In the genomic region with DNA sequence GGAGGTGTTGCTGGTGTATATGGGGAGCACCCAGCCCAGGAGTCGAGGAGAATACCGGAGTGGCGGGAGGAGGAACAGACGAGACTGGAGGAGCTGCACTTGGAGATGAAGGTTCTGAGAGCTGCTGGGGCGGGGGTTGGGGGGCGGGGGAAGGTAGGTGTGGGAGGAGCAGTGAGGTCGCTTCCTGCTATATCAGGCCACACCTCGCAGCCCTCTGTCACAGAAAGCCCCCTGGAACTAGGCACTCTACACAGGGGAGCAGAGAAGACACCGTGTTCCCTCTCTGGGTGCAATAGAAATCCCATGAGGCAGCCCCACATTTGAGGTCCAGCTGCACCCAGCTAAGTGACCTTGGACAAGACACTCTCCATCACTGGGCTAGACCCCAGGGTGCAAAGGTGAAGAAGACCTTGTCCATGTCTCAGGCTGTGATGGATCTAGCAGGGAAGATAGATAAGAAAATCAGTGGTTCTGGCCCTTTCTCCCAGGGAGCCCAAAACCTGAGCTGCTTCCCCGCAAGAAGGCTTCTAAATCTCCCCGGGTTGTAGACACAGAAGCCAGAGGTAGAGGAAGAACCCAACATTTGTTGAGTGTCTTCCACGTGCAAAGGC, we compare ENCODE assay signal across 13 cellular contexts.
DNase-seq lines count a peak whose midpoint lies in the region; ATAC-seq, FAIRE-seq and TF ChIP-seq lines count a peak whose summit lies in the region.
"Had no signal": no experiment of that assay in that cellular context is flagged by ENCODE, and none has a peak within 500 bp of the region (broad histone marks: within the 10 kb centered on the region; RNA-seq: fewer than 3 reads in every experiment).

No MANE protein-coding gene starts in this region.

- peak overlapping the region; percentile 47 for H2AK9ac ChIP-seq in IMR-90 (replicated peaks; ENCODE audit: low read depth, low read length, poor library complexity)

- H4K8ac ChIP-seq in IMR-90 (ENCODE audit: low read depth in 2 of 2, low read length in 2 of 2), result no peak overlapping the region
- no peak overlapping the region for H4K8ac ChIP-seq in neuronal stem cell (ENCODE audit: low read depth, low read length)

- no peak overlapping the region for H3K27ac Mint-ChIP-seq in activated naive CD8-positive, alpha-beta T cell treated with anti-CD3 and anti-CD28 coated beads, Interleukin-2, amount 50 U/mL, for 24 hours

- no peak overlapping the region for H3K27ac ChIP-seq in IMR-90 (ENCODE audit: insufficient read depth, low read length)
- H3K27ac ChIP-seq in neuronal stem cell (replicated peaks; ENCODE audit: low read length), result no peak overlapping the region
- no peak overlapping the region for H3K27ac ChIP-seq in A673 (ENCODE audit: low read depth, low read length, poor library complexity, severe bottlenecking)
- no peak overlapping the region for H3K27ac ChIP-seq in kidney (ENCODE audit: low read depth in 2 of 2, low read length in 2 of 2)

- H2BK15ac ChIP-seq in IMR-90 (ENCODE audit: low read depth, low read length) (no peak overlapping the region), neuronal stem cell (ENCODE audit: low read length) (no peak overlapping the region)

- H2BK5ac ChIP-seq in IMR-90 (ENCODE audit: low read depth, low read length, poor library complexity, severe bottlenecking) (no peak overlapping the region), neuronal stem cell (ENCODE audit: low read length) (no peak overlapping the region)

- H3K79me1 ChIP-seq in IMR-90 (ENCODE audit: low read depth in 1 of 2, low read length in 2 of 2) (peaks cover 15 to 26% of the 10 kb centered on the region in 2 experiments; a peak in 3 of 4 replicates), neuronal stem cell (ENCODE audit: low read depth, low read length) (no peaks in the 10 kb centered on the region)

- no TSS peak for BruUV-seq in IMR-90 (replicated peaks; lab: Mats Ljungman, UMichigan)
- no TSS peak for BruUV-seq in A673 (replicated peaks; lab: Mats Ljungman, UMichigan)

- H3K9me3 ChIP-seq in IMR-90 (ENCODE audit: control insufficient read depth, insufficient read depth, low read length), result no peaks in the 10 kb centered on the region
- no peaks in the 10 kb centered on the region for H3K9me3 ChIP-seq in neuronal stem cell (replicated peaks in 1 of 2; ENCODE audit: control insufficient read depth in 2 of 2, insufficient read depth in 1 of 2, low read depth in 1 of 2, low read length in 2 of 2)
- no peaks in the 10 kb centered on the region for H3K9me3 ChIP-seq in A673 (ENCODE audit: low read depth, low read length, poor library complexity, severe bottlenecking)
- no peaks in the 10 kb centered on the region for H3K9me3 ChIP-seq in kidney (ENCODE audit: control insufficient read depth in 1 of 2, low read length in 2 of 2)
- H3K9me3 ChIP-seq: mucosa of descending colon had no signal

- intact Hi-C loops in IMR-90 (cut with micrococcal nuclease) (no loop called here), A673 (cut with micrococcal nuclease; ENCODE audit: unreplicated experiment) (no loop called here), kidney (cut with DNase I) (no loop called here)

- H3K27me3 ChIP-seq in IMR-90 (ENCODE audit: control insufficient read depth, insufficient read depth, low read length) (no peaks in the 10 kb centered on the region), neuronal stem cell (ENCODE audit: control insufficient read depth in 3 of 3, insufficient read depth in 3 of 3, low read depth in 1 of 3, low read length in 3 of 3) (no peaks in the 10 kb centered on the region), A673 (replicated peaks; ENCODE audit: insufficient read depth, low read depth, low read length, poor library complexity) (no peaks in the 10 kb centered on the region)

- peak overlapping the region; percentile 69 for H2BK20ac ChIP-seq in IMR-90 (ENCODE audit: low read depth, low read length)

- no peaks in the 10 kb centered on the region for H3K9me3 Mint-ChIP-seq in activated naive CD8-positive, alpha-beta T cell treated with anti-CD3 and anti-CD28 coated beads, Interleukin-2, amount 50 U/mL, for 24 hours
- H3K9me3 Mint-ChIP-seq: CD8-positive, alpha-beta memory T cell had no signal

- peak overlapping the region; percentile 66 for H2AFZ ChIP-seq in IMR-90 (replicated peaks; ENCODE audit: low read length, poor library complexity)
- no peak overlapping the region for H2AFZ ChIP-seq in neuronal stem cell (ENCODE audit: low read length)

- H2BK120ac ChIP-seq in IMR-90 (ENCODE audit: low read depth, low read length) (peak overlapping the region; percentile 50; the same call in 1 of the 2 replicates), neuronal stem cell (ENCODE audit: low read depth, low read length) (no peak overlapping the region)

- H3K4me3 Mint-ChIP-seq in activated naive CD8-positive, alpha-beta T cell treated with anti-CD3 and anti-CD28 coated beads, Interleukin-2, amount 50 U/mL, for 24 hours, result no peak overlapping the region

- H4K91ac ChIP-seq in IMR-90 (ENCODE audit: insufficient read depth, low read depth, low read length), result peak overlapping the region; percentile 54; the same call in 1 of the 2 replicates
- no peak overlapping the region for H4K91ac ChIP-seq in neuronal stem cell (ENCODE audit: low read depth, low read length, poor library complexity)

- no peaks in the 10 kb centered on the region for H4K20me1 ChIP-seq in IMR-90 (ENCODE audit: insufficient read depth, low read length)

- H3K4ac ChIP-seq in IMR-90 (ENCODE audit: low read depth, low read length) (peak overlapping the region; percentile 71), neuronal stem cell (ENCODE audit: low read length) (no peak overlapping the region)

- H4K5ac ChIP-seq in IMR-90 (ENCODE audit: low read depth, low read length), result peak overlapping the region; percentile 28; the same call in 1 of the 2 replicates

- WGBS in IMR-90 (ENCODE audit: extremely low coverage in 2 of 2, insufficient read length in 1 of 2), 2 experiments, result no CpG with 5 or more reads among the region's 12 CpGs
- WGBS in neuronal stem cell (ENCODE audit: extremely low coverage in 2 of 2, insufficient read length in 2 of 2, insufficient replicate concordance in 1 of 2), 2 donors, result no CpG with 5 or more reads among the region's 12 CpGs

- peaks cover 1% of the 10 kb centered on the region for H3K27me3 Mint-ChIP-seq in activated naive CD8-positive, alpha-beta T cell treated with anti-CD3 and anti-CD28 coated beads, Interleukin-2, amount 50 U/mL, for 24 hours
- H3K27me3 Mint-ChIP-seq: CD8-positive, alpha-beta memory T cell had no signal

- no peak overlapping the region for H3K9ac ChIP-seq in IMR-90 (ENCODE audit: low read depth, low read length)
- H3K9ac ChIP-seq in neuronal stem cell (ENCODE audit: low read depth, low read length, poor library complexity), result no peak overlapping the region
- H3K9ac ChIP-seq in kidney (ENCODE audit: low read length in 2 of 2), result no peak overlapping the region

- H2BK12ac ChIP-seq in neuronal stem cell (ENCODE audit: low read length), result no peak overlapping the region

- TF ChIP-seq CTCF in GM10248 (IDR thresholded peaks at IDR 0.05; ENCODE audit: control extremely low read depth, extremely low read depth, low read depth, missing control alignments) (no peak), IMR-90 (conservative IDR thresholded peaks at IDR 0.05; ENCODE audit: low read depth, low read length) (no peak), A673 (conservative IDR thresholded peaks at IDR 0.05; ENCODE audit: low read depth, low read length) (no peak), kidney (IDR thresholded peaks at IDR 0.05; ENCODE audit: borderline replicate concordance, extremely low read depth, insufficient read depth) (no peak)

- no peak for TF ChIP-seq POLR2A in IMR-90 (IDR thresholded peaks at IDR 0.05; ENCODE audit: low read depth, low read length)

- DNase-seq in GM10248 (ENCODE audit: extremely low spot score) (peak; percentile 58), IMR-90 (no peak), neuronal stem cell (ENCODE audit: low spot score) (no peak), A673 (ENCODE audit: low spot score) (no peak), kidney (no peak)
- peak; percentile 47 for DNase-seq in activated naive CD8-positive, alpha-beta T cell treated with anti-CD3 and anti-CD28 coated beads, Interleukin-2, amount 50 U/mL, for 24 hours
- DNase-seq: CD8-positive, alpha-beta memory T cell; dermis blood vessel endothelial cell; Karpas-422; NCI-H1417; NCI-H226 had no signal

- FAIRE-seq in kidney (lab: Jason Lieb, UNC), result no peak

- CTCF ChIA-PET in GM10248 (lab: Yijun Ruan, JAX) (interaction anchor here (0.8 to 7.5 kb wide), 7 partner anchors 10 to 79 kb away, joined by 3 to 38 read pairs (median 3); no protein-coding TSS in a partner anchor), IMR-90 (lab: Yijun Ruan, JAX) (interaction anchor here (0.9 kb wide), 1 partner anchor 9 kb away, joined by 3 read pairs; no protein-coding TSS in a partner anchor), A673 (lab: Charles Lee) (no interaction called here)

- H3K4me2 ChIP-seq in IMR-90 (ENCODE audit: low read depth, low read length) (no peak overlapping the region), neuronal stem cell (ENCODE audit: insufficient read depth, low read length, poor library complexity, severe bottlenecking) (no peak overlapping the region)

- no peak for TF ChIP-seq RAD21 in IMR-90 (IDR thresholded peaks at IDR 0.05; ENCODE audit: low read length)

- H3K23ac ChIP-seq in IMR-90 (ENCODE audit: low read depth, low read length), result no peak overlapping the region
- no peak overlapping the region for H3K23ac ChIP-seq in neuronal stem cell (ENCODE audit: low read depth, low read length, poor library complexity)

- peaks cover 22% of the 10 kb centered on the region for H3K36me3 Mint-ChIP-seq in activated naive CD8-positive, alpha-beta T cell treated with anti-CD3 and anti-CD28 coated beads, Interleukin-2, amount 50 U/mL, for 24 hours (ENCODE audit: low read depth)
- H3K36me3 Mint-ChIP-seq: CD8-positive, alpha-beta memory T cell had no signal

- H3K9me1 ChIP-seq in IMR-90 (ENCODE audit: insufficient read depth, low read length), result peaks cover 26% of the 10 kb centered on the region

- in situ Hi-C loops in IMR-90 (cut with MboI; ENCODE audit: low sequenced_read_pairs), result no loop called here

- H3K36me3 ChIP-seq in IMR-90 (ENCODE audit: control insufficient read depth, insufficient read depth, low read length), result no peaks in the 10 kb centered on the region
- H3K36me3 ChIP-seq in neuronal stem cell (replicated peaks in 1 of 2; ENCODE audit: control insufficient read depth in 2 of 2, insufficient read depth in 2 of 2, low read length in 2 of 2), result no peaks in the 10 kb centered on the region
- no peaks in the 10 kb centered on the region for H3K36me3 ChIP-seq in A673 (ENCODE audit: insufficient read depth, low read length, poor library complexity, severe bottlenecking)
- H3K36me3 ChIP-seq in kidney (ENCODE audit: control insufficient read depth in 1 of 2, insufficient read depth in 2 of 2, low read length in 2 of 2), result no peaks in the 10 kb centered on the region

- H3K18ac ChIP-seq in IMR-90 (ENCODE audit: low read depth, low read length), result no peak overlapping the region
- H3K18ac ChIP-seq in neuronal stem cell (ENCODE audit: low read length), result peak overlapping the region; percentile 19

- ATAC-seq in IMR-90 (ENCODE audit: low read depth) (no peak), GM21723 (IDR thresholded peaks at IDR 0.05; ENCODE audit: unreplicated experiment) (no peak)
- ATAC-seq in activated naive CD8-positive, alpha-beta T cell treated with anti-CD3 and anti-CD28 coated beads, Interleukin-2, amount 50 U/mL, for 24 hours, result peak; percentile 20

- H3K56ac ChIP-seq in IMR-90 (ENCODE audit: extremely low read depth, insufficient read depth, low read length), result no peak overlapping the region

- peaks cover 9% of the 10 kb centered on the region for H3K4me1 Mint-ChIP-seq in activated naive CD8-positive, alpha-beta T cell treated with anti-CD3 and anti-CD28 coated beads, Interleukin-2, amount 50 U/mL, for 24 hours

- dilution Hi-C loops in IMR-90 (cut with HindIII; ENCODE audit: low sequenced_read_pairs, unreplicated experiment), result no loop called here

- H3K4me1 ChIP-seq in IMR-90 (ENCODE audit: control insufficient read depth, insufficient read depth, low read length), result peaks cover 11% of the 10 kb centered on the region
- H3K4me1 ChIP-seq in neuronal stem cell (ENCODE audit: control insufficient read depth in 2 of 2, insufficient read depth in 1 of 2, low read depth in 1 of 2, low read length in 2 of 2), result peaks cover 0 to 7% of the 10 kb centered on the region in 2 donors
- peaks cover 8% of the 10 kb centered on the region for H3K4me1 ChIP-seq in A673 (ENCODE audit: insufficient read depth, low read length, poor library complexity, severe bottlenecking)
- H3K4me1 ChIP-seq in kidney (ENCODE audit: control insufficient read depth in 1 of 2, insufficient read depth in 1 of 2, low read depth in 1 of 2, low read length in 2 of 2), result no peaks in the 10 kb centered on the region

- POLR2A ChIA-PET in GM10248 (lab: Yijun Ruan, JAX) (interaction anchor here (0.6 to 1.4 kb wide), 2 partner anchors 12 to 18 kb away, joined by 4 to 5 read pairs; no protein-coding TSS in a partner anchor), IMR-90 (lab: Charles Lee; ENCODE audit: unreplicated experiment) (no interaction called here), A673 (lab: Charles Lee; ENCODE audit: low non-redundant PET) (no interaction called here)

- H3K4me3 ChIP-seq in IMR-90 (ENCODE audit: insufficient read depth, low read depth, low read length) (no peak overlapping the region), neuronal stem cell (ENCODE audit: low read length in 2 of 2) (no peak overlapping the region), A673 (ENCODE audit: low read depth, low read length, poor library complexity, severe bottlenecking) (no peak overlapping the region), kidney (ENCODE audit: low read length in 2 of 2) (no peak overlapping the region)
- H3K4me3 ChIP-seq: mucosa of descending colon had no signal

- H2AK5ac ChIP-seq in IMR-90 (ENCODE audit: low read depth, low read length) (peak overlapping the region; percentile 77), neuronal stem cell (ENCODE audit: low read depth, low read length) (no peak overlapping the region)

- peak overlapping the region; percentile 13; the same call in 1 of the 2 replicates for H3K14ac ChIP-seq in IMR-90 (replicated peaks; ENCODE audit: low read depth, low read length)
- H3K14ac ChIP-seq in neuronal stem cell (ENCODE audit: low read length), result no peak overlapping the region

Comparison
In these comparisons a context has a peak if more than half of its experiments do, and no peak if none do; other contexts are left out.
1. DNase-seq: peak in GM10248 (single experiment) and activated naive CD8-positive, alpha-beta T cell treated with anti-CD3 and anti-CD28 coated beads, Interleukin-2, amount 50 U/mL, for 24 hours (single experiment); none in IMR-90 (single experiment), neuronal stem cell (single experiment), A673 (single experiment) and kidney (single experiment).